ENCODE assay signal across 34 cellular contexts in the genomic region with DNA sequence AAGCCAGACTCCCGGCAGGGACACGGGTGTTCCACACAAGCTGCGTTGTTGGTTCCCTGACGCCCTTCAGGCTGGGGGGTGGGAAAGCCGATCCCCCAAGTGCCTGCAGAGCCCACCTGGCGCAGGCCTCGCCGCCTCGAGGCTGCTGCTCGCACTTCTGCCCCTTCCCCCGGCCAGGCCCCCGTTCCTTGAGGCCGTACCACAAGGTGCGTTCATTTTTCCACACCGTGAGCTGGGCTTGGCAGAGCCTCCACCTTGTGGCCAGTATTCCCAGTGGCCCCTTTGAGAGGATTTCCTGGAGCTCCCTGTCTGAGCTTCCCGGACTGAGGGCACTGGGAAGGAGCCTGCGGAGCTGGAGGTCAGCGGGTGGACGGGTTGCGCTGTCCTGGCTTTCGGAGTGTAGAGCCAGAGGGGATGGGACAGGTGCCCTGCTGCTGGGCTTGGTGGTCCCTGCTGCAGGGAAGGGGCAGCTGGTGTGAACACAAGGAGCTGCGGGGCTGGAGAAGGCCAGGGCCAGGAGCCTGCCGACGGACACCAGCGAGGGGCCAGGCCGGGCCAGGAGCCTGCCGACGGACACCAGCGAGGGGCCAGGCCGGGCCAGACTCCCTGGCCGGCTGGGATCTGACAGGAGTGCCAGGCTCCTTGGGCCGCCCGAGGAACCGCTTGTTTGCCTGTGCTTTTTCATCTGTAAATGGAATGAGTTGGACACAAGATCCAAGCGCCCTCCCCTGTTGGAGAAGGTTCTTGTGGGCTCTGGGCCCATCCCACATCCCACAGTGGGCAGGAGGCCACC. TPM values are rescaled to one million over a fixed set of nuclear protein-coding genes. Genes with fewer than 3 reads are reported as not detected.
A peak's percentile ranks its signal among the peaks of the same experiment; 100 is the strongest.
DNase-seq lines count a peak whose midpoint lies in the region; ATAC-seq, FAIRE-seq and TF ChIP-seq lines count a peak whose summit lies in the region.
"Had no signal": no experiment of that assay in that cellular context is flagged by ENCODE, and none has a peak within 500 bp of the region (broad histone marks: within the 10 kb centered on the region; RNA-seq: fewer than 3 reads in every experiment).

No MANE protein-coding gene starts in this region.

- H3K4me3 Mint-ChIP-seq in endodermal cell = no peak overlapping the region
- H3K4me3 Mint-ChIP-seq: activated naive CD8-positive, alpha-beta T cell; activated T-cell treated with anti-CD3 and anti-CD28 coated beads, Interleukin-2, amount 50 U/mL, for 24 hours; CD4-positive, alpha-beta T cell; naive thymus-derived CD8-positive, alpha-beta T cell; T-cell had no signal

- TF ChIP-seq POLR2A in GM12891 (IDR thresholded peaks at IDR 0.05; ENCODE audit: low read depth, low read length) (no peak), transverse colon (IDR thresholded peaks at IDR 0.05) (no peak)

- WGBS in endodermal cell (ENCODE audit: insufficient coverage in 1 of 2, insufficient read length in 1 of 2), 2 experiments = 92% methylated on average over 18 to 35 of the region's 35 CpGs
- 80 to 88% methylated on average over 35 of the region's 35 CpGs for WGBS in aorta, 2 donors
- 91 to 100% methylated on average over 2 to 35 of the region's 35 CpGs for WGBS in transverse colon (ENCODE audit: low coverage in 1 of 2), 2 donors

- no peaks in the 10 kb centered on the region for H3K9me3 Mint-ChIP-seq in endodermal cell
- H3K9me3 Mint-ChIP-seq: activated T-cell treated with anti-CD3 and anti-CD28 coated beads, Interleukin-2, amount 50 U/mL, for 24 hours; CD4-positive, alpha-beta T cell; naive thymus-derived CD8-positive, alpha-beta T cell; T-cell had no signal

- H3K27me3 Mint-ChIP-seq in endodermal cell (ENCODE audit: insufficient read depth) = no peaks in the 10 kb centered on the region
- H3K27me3 Mint-ChIP-seq: activated naive CD8-positive, alpha-beta T cell; activated T-cell treated with anti-CD3 and anti-CD28 coated beads, Interleukin-2, amount 50 U/mL, for 24 hours; CD4-positive, alpha-beta T cell; naive thymus-derived CD8-positive, alpha-beta T cell; T-cell had no signal

- CTCF ChIA-PET in RWPE1 (lab: Yijun Ruan, JAX) = interaction anchor here (0.5 to 1.4 kb wide), 5 partner anchors 9 to 36 kb away, joined by 3 to 4 read pairs (median 3); no protein-coding TSS in a partner anchor

- peaks cover 0 to 86% (median 70%) of the 10 kb centered on the region in 11 experiments; a peak in 19 of 22 replicates for H3K36me3 ChIP-seq in BLaER1 treated with 17β-estradiol and CSF1 and Interleukin-3, amounts not matched to agents 10 nM and 100 nM
- no peaks in the 10 kb centered on the region for H3K36me3 ChIP-seq in endodermal cell (ENCODE audit: control insufficient read depth, insufficient read depth, low read length)
- peaks cover 71% of the 10 kb centered on the region for H3K36me3 ChIP-seq in neutrophil
- no peaks in the 10 kb centered on the region for H3K36me3 ChIP-seq in aorta (ENCODE audit: control insufficient read depth in 1 of 2, insufficient read depth in 2 of 2, low read length in 1 of 2)
- no peaks in the 10 kb centered on the region for H3K36me3 ChIP-seq in transverse colon

- no peak for DNase-seq in RWPE1 (ENCODE audit: low spot score)
- DNase-seq in endodermal cell = no peak
- DNase-seq in aorta = no peak
- no peak for DNase-seq in GM12891 (ENCODE audit: insufficient read length, low spot score)
- no peak for DNase-seq in transverse colon
- DNase-seq: activated CD4-positive, alpha-beta T cell treated with anti-CD3 and anti-CD28 coated beads, Interleukin-2, amount 50 U/mL, for 1 hour; activated CD4-positive, CD25-positive, alpha-beta regulatory T cell; activated effector memory CD4-positive, alpha-beta T cell treated with anti-CD3 and anti-CD28 coated beads, Interleukin-2, amount 50 U/mL, for 16 hours; activated T-cell treated with anti-CD3 and anti-CD28 coated beads, Interleukin-2, amount 50 U/mL, for 24 hours; CD4-positive, alpha-beta T cell; cortex of kidney; foreskin fibroblast; head of caudate nucleus; islet precursor cell; Karpas-422; lower lobe of right lung; naive thymus-derived CD8-positive, alpha-beta T cell; NCI-H1436; NCI-H2081 treated with DMSO at 0.1 percent for 48 hours; stimulated activated naive CD4-positive, alpha-beta T cell treated with Interleukin-2 at 50 U/mL for 16 hours; T-cell had no signal

- TF ChIP-seq CTCF in RWPE1 (conservative IDR thresholded peaks at IDR 0.05; ENCODE audit: low read depth) (no peak), endodermal cell (conservative IDR thresholded peaks at IDR 0.05) (no peak), neutrophil (IDR thresholded peaks at IDR 0.05) (no peak), transverse colon (IDR thresholded peaks at IDR 0.05) (no peak)

- no peak overlapping the region for H3K4me3 ChIP-seq in BLaER1 treated with 17β-estradiol and CSF1 and Interleukin-3, amounts not matched to agents 10 nM and 100 nM
- H3K4me3 ChIP-seq in endodermal cell (ENCODE audit: low read length) = no peak overlapping the region
- H3K4me3 ChIP-seq in neutrophil (ENCODE audit: low read depth in 1 of 2, low read length in 1 of 2) = no peak overlapping the region
- H3K4me3 ChIP-seq in aorta (ENCODE audit: low read length in 2 of 2) = no peak overlapping the region
- H3K4me3 ChIP-seq in transverse colon = no peak overlapping the region
- H3K4me3 ChIP-seq: esophagus muscularis mucosa, lower lobe of right lung, pancreas, smooth muscle cell, thoracic aorta had no signal

- no peak overlapping the region for H3K27ac ChIP-seq in BLaER1 treated with 17β-estradiol and CSF1 and Interleukin-3, amounts not matched to agents 10 nM and 100 nM
- H3K27ac ChIP-seq in RWPE1 (peak overlapping the region; percentile 99), endodermal cell (ENCODE audit: low read depth, low read length) (peak overlapping the region; percentile 32), neutrophil (peak overlapping the region; percentile 27), aorta (ENCODE audit: low read depth in 1 of 2, low read length in 2 of 2) (no peak overlapping the region), transverse colon (peak overlapping the region in 2 of 4 donors; percentile 2 to 16)
- H3K27ac ChIP-seq: esophagus muscularis mucosa, lower lobe of right lung, pancreas had no signal

- intact Hi-C loops in aorta (cut with DNase I) = no loop called here
- intact Hi-C loops in transverse colon (cut with DNase I; ENCODE audit: low total_unique reads) = no loop called here

- H3K36me3 Mint-ChIP-seq in endodermal cell (ENCODE audit: low read depth) = peaks cover 10% of the 10 kb centered on the region

- H3K4me2 ChIP-seq in BLaER1 treated with 17β-estradiol and CSF1 and Interleukin-3, amounts not matched to agents 10 nM and 100 nM = peak overlapping the region in 8 of 11 experiments; percentile 9 to 100 (median 86); a peak in 7 of 22 replicates
- H3K4me2 ChIP-seq: smooth muscle cell had no signal

- no peak for FAIRE-seq in GM12891 (lab: Jason Lieb, UNC)
- FAIRE-seq: A204.1, endometrium, GM18507, H54, HTR-8/SVneo, pancreas had no signal

- peaks cover 54 to 95% (median 88%) of the 10 kb centered on the region in 11 experiments for H4K20me1 ChIP-seq in BLaER1 treated with 17β-estradiol and CSF1 and Interleukin-3, amounts not matched to agents 10 nM and 100 nM

- POLR2A ChIA-PET in RWPE1 (lab: Yijun Ruan, JAX; ENCODE audit: low non-redundant PET) = interaction anchor here (0.6 kb wide), 1 partner anchor 1080 kb away, joined by 3 read pairs; no protein-coding TSS in a partner anchor

- H3K27me3 ChIP-seq in BLaER1 treated with 17β-estradiol and CSF1 and Interleukin-3, amounts not matched to agents 10 nM and 100 nM = peaks cover 0 to 6% (median 0%) of the 10 kb centered on the region in 11 experiments; a peak in 3 of 22 replicates
- H3K27me3 ChIP-seq in endodermal cell (ENCODE audit: control insufficient read depth, insufficient read depth, low read length, poor library complexity, severe bottlenecking) = no peaks in the 10 kb centered on the region
- no peaks in the 10 kb centered on the region for H3K27me3 ChIP-seq in neutrophil
- no peaks in the 10 kb centered on the region for H3K27me3 ChIP-seq in aorta (ENCODE audit: control insufficient read depth in 1 of 2, insufficient read depth in 2 of 2, low read length in 1 of 2)
- H3K27me3 ChIP-seq in transverse colon = no peaks in the 10 kb centered on the region
- H3K27me3 ChIP-seq: esophagus muscularis mucosa, pancreas had no signal

- TF ChIP-seq EP300 in transverse colon (IDR thresholded peaks at IDR 0.05; ENCODE audit: low read depth) = no peak

- H3K4me1 ChIP-seq in BLaER1 treated with 17β-estradiol and CSF1 and Interleukin-3, amounts not matched to agents 10 nM and 100 nM = peaks cover 59 to 82% (median 67%) of the 10 kb centered on the region in 10 experiments
- H3K4me1 ChIP-seq in endodermal cell (ENCODE audit: control insufficient read depth, insufficient read depth, low read length) = no peaks in the 10 kb centered on the region
- H3K4me1 ChIP-seq in neutrophil (ENCODE audit: control insufficient read depth in 1 of 2, insufficient read depth in 1 of 2, low read depth in 1 of 2, low read length in 1 of 2) = peaks cover 19 to 27% of the 10 kb centered on the region in 2 experiments
- no peaks in the 10 kb centered on the region for H3K4me1 ChIP-seq in aorta (ENCODE audit: control insufficient read depth in 1 of 2, insufficient read depth in 2 of 2, low read length in 2 of 2)
- peaks cover 14 to 27% (median 22%) of the 10 kb centered on the region in 4 donors for H3K4me1 ChIP-seq in transverse colon

- H3K4me1 Mint-ChIP-seq in endodermal cell = peaks cover 5% of the 10 kb centered on the region

- in situ Hi-C loops in transverse colon (cut with MboI; ENCODE audit: low pct_ligation_motif_present in 1 of 4, low pct_unique_long_range_greater_than_20kb in 1 of 4, low sequenced_read_pairs in 3 of 4) = no loop called here

- H3K27ac Mint-ChIP-seq in endodermal cell = no peak overlapping the region
- H3K27ac Mint-ChIP-seq: activated naive CD8-positive, alpha-beta T cell; CD4-positive, alpha-beta T cell; T-cell had no signal

- no peak for ATAC-seq in aorta (ENCODE audit: low FRiP score)
- ATAC-seq in HG03025 (IDR thresholded peaks at IDR 0.05; ENCODE audit: low FRiP score, unreplicated experiment) = no peak
- ATAC-seq: lower lobe of right lung; naive thymus-derived CD8-positive, alpha-beta T cell; pancreas; T-cell had no signal

- H3K9me3 ChIP-seq in BLaER1 treated with 17β-estradiol and CSF1 and Interleukin-3, amounts not matched to agents 10 nM and 100 nM (replicated peaks in 1 of 11) = peaks cover 0 to 12% (median 0%) of the 10 kb centered on the region in 11 experiments; a peak in 6 of 22 replicates
- H3K9me3 ChIP-seq in endodermal cell (ENCODE audit: control insufficient read depth, low read length) (no peaks in the 10 kb centered on the region), neutrophil (no peaks in the 10 kb centered on the region), aorta (ENCODE audit: control insufficient read depth, low read length) (no peaks in the 10 kb centered on the region), transverse colon (no peaks in the 10 kb centered on the region)
- H3K9me3 ChIP-seq: esophagus muscularis mucosa, lower lobe of right lung, pancreas, thoracic aorta had no signal

- H3K9ac ChIP-seq in BLaER1 treated with 17β-estradiol and CSF1 and Interleukin-3, amounts not matched to agents 10 nM and 100 nM = no peak overlapping the region
- H3K9ac ChIP-seq in endodermal cell (ENCODE audit: extremely low read depth, low read length, poor library complexity, severe bottlenecking) = no peak overlapping the region

RNA-seq across cellular contexts. Expression of a gene that starts 18.4 kb away (rescaled TPM):
- total RNA-seq in endodermal cell (100 to 1,000 TPM in 1 of 2 donors, 10 to 100 TPM in 1; 90.9 to 105 TPM), aorta (10 to 100 TPM; 90.7 to 94.4 TPM), transverse colon (100 to 1,000 TPM in 2 of 4 donors, 10 to 100 TPM in 2; 85.8 to 117 (median 103) TPM)
- polyA plus RNA-seq in endodermal cell (2013, experiment 1 of 2) = 35.6 TPM
- 40.5 TPM for polyA plus RNA-seq in endodermal cell (2013, experiment 2 of 2)
- 10 to 100 TPM; 25.8 to 38.2 TPM for polyA plus RNA-seq in aorta
- polyA plus RNA-seq in GM12891 (2012; ENCODE audit: low read depth, missing spikeins) = 49.5 TPM

RNA-seq across cellular contexts. Expression of a gene that starts 38.8 kb away (rescaled TPM):
- total RNA-seq in endodermal cell (10 to 100 TPM; 50.0 to 54.5 TPM), aorta (10 to 100 TPM; 30.3 to 44.3 TPM), transverse colon (10 to 100 TPM; 16.1 to 61.7 (median 19.6) TPM)
- polyA plus RNA-seq in endodermal cell (2013, experiment 1 of 2) = 36.1 TPM
- polyA plus RNA-seq in endodermal cell (2013, experiment 2 of 2) = 33.5 TPM
- polyA plus RNA-seq in aorta = 10 to 100 TPM; 44.6 to 71.6 TPM
- 46.0 TPM for polyA plus RNA-seq in GM12891 (2012; ENCODE audit: low read depth, missing spikeins)

RNA-seq across cellular contexts. Expression of a gene that starts 52.0 kb away (rescaled TPM):
- total RNA-seq in endodermal cell = 10 to 100 TPM; 36.4 to 36.7 TPM
- polyA plus RNA-seq in endodermal cell (2013, experiment 1 of 2) = 29.7 TPM
- polyA plus RNA-seq in endodermal cell (2013, experiment 2 of 2) = 24.5 TPM
- total RNA-seq in aorta = 10 to 100 TPM; 17.5 to 18.1 TPM
- 10 to 100 TPM in 1 of 2 donors, 1 to 10 TPM in 1; 4.4 to 17.9 TPM for polyA plus RNA-seq in aorta
- polyA plus RNA-seq in GM12891 (2012; ENCODE audit: low read depth, missing spikeins) = 26.4 TPM
- total RNA-seq in transverse colon = 10 to 100 TPM in 2 of 4 donors, 1 to 10 TPM in 2; 5.2 to 26.1 (median 11.1) TPM

Comparison
In these comparisons a context has a peak if more than half of its experiments do, and no peak if none do; other contexts are left out.
1. H3K27ac ChIP-seq: peak in RWPE1 (single experiment), endodermal cell (single experiment) and neutrophil (single experiment); none in BLaER1 treated with 17β-estradiol and CSF1 and Interleukin-3, amounts not matched to agents 10 nM and 100 nM (0 of 11) and aorta (0 of 2).